7 cellular contexts compared by ENCODE assay signal in the genomic region with DNA sequence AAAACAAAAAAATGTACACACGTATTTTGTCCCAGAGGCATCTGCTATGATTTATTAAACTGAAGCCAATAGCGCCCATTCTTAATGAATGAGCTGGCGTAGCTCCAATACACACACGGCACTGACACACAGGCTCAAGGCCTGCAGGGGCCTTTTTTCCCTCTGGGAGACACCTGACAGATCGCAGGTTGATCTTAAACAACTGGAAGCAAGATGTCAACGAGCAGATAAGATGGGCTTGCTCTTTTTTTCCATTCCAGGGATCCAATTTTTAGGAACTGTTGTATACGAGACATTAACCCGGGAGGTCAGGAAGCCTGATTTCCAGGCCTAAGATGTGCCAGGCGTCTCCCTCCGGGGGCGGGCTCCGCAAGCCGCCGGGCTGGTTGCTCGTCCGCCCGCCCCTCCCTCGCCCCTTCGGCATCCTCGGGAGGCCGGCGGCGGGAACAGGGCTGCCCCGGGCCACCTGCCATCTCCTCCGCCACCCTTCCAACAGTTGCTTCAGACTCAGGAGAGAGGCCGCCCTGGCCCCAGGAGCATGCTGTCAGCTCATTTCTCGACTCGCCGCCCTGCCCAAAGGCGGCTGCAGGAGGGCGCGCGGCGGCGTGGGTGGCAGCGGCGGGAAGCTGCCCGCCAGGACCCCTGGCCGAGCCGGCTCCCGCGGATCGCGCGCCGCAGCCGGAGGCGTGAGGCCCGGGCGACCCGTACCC. TPM values are rescaled to one million over a fixed set of nuclear protein-coding genes. Genes with fewer than 3 reads are reported as not detected.
A peak's percentile ranks its signal among the peaks of the same experiment; 100 is the strongest.
DNase-seq lines count a peak whose midpoint lies in the region; ATAC-seq and TF ChIP-seq lines count a peak whose summit lies in the region.

No MANE protein-coding gene starts in this region.

- DNase-seq in NCI-H146 treated with DMSO at 0.1 percent for 48 hours (lab: John Stamatoyannopoulos, UW; ENCODE audit: unreplicated experiment) (peak; percentile 69), activated B cell treated with CpG ODN at 0.5 μM for 24 hours (no peak), dorsolateral prefrontal cortex (peak in 8 of 10 donors; percentile 12 to 49 (median 32)), mesenchymal stem cell (peak; percentile 24)
- peak; percentile 3 for DNase-seq in stimulated activated CD8-positive, alpha-beta memory T cell treated with anti-CD3 and anti-CD28 coated beads, Interleukin-7, amount 100 ng/mL, for 24 hours (ENCODE audit: low read depth)

- peaks cover 0 to 20% of the 10 kb centered on the region in 2 experiments for H3K36me3 ChIP-seq in mesenchymal stem cell (ENCODE audit: control insufficient read depth in 1 of 2, insufficient read depth in 2 of 2, low read depth in 1 of 2, low read length in 2 of 2)

- no peaks in the 10 kb centered on the region for H3K9me3 Mint-ChIP-seq in activated B cell treated with CpG ODN at 0.5 μM for 24 hours

- H3K23ac ChIP-seq in mesenchymal stem cell (ENCODE audit: low read length in 2 of 2), result no peak overlapping the region

- H3K27me3 ChIP-seq in dorsolateral prefrontal cortex, result no peaks in the 10 kb centered on the region
- H3K27me3 ChIP-seq in mesenchymal stem cell (ENCODE audit: control insufficient read depth in 1 of 2, insufficient read depth in 1 of 2, low read length in 2 of 2), result no peaks in the 10 kb centered on the region

- peaks cover 24% of the 10 kb centered on the region for H3K36me3 Mint-ChIP-seq in activated B cell treated with CpG ODN at 0.5 μM for 24 hours (ENCODE audit: low read depth)

- TF ChIP-seq CTCF in activated B cell treated with CpG ODN at 0.5 μM for 24 hours (IDR thresholded peaks at IDR 0.05) (no peak), dorsolateral prefrontal cortex (IDR thresholded peaks at IDR 0.05 in 54 of 56, conservative IDR thresholded peaks at IDR 0.05 in 2 of 56; ENCODE audit: low read depth in 1 of 56, partially characterized antibody in 56 of 56) (no peak)

- peak overlapping the region; percentile 57 for H3K9ac ChIP-seq in mesenchymal stem cell (ENCODE audit: low read length)

- H2BK5ac ChIP-seq in mesenchymal stem cell (ENCODE audit: low read depth, low read length, poor library complexity, severe bottlenecking), result no peak overlapping the region

- peaks cover 35% of the 10 kb centered on the region for H3K4me1 Mint-ChIP-seq in activated B cell treated with CpG ODN at 0.5 μM for 24 hours

- H3K4ac ChIP-seq in mesenchymal stem cell (ENCODE audit: low read depth in 1 of 2, low read length in 2 of 2), result peak overlapping the region in 1 of 2 experiments; percentile 37

- no peak overlapping the region for H4K8ac ChIP-seq in mesenchymal stem cell (ENCODE audit: low read length)

- H2AK5ac ChIP-seq in mesenchymal stem cell (ENCODE audit: low read length, severe bottlenecking), result no peak overlapping the region

- POLR2A ChIA-PET in activated B cell treated with CpG ODN at 0.5 μM for 24 hours (lab: Charles Lee), result interaction anchor here (0.9 to 3.0 kb wide), 8 partner anchors 7 to 360 kb away, joined by 3 to 21 read pairs (median 6); a partner anchor contains a TSS

- no peak overlapping the region for H4K91ac ChIP-seq in mesenchymal stem cell (ENCODE audit: low read length)

- TF ChIP-seq POLR2A in GM18505 (IDR thresholded peaks at IDR 0.05; ENCODE audit: borderline replicate concordance, extremely low read depth, insufficient read depth, insufficient read length), result no peak

- peak overlapping the region; percentile 99 for H3K27ac Mint-ChIP-seq in activated B cell treated with CpG ODN at 0.5 μM for 24 hours

- H2BK15ac ChIP-seq in mesenchymal stem cell (ENCODE audit: low read depth, poor library complexity, severe bottlenecking), result peak overlapping the region; percentile 39

- 7% methylated on average over 37 of the region's 51 CpGs for WGBS in mesenchymal stem cell

- CTCF ChIA-PET in activated B cell treated with CpG ODN at 0.5 μM for 24 hours (lab: Charles Lee), result interaction anchor here (2.1 kb wide), 1 partner anchor 61 kb away, joined by 13 read pairs; no protein-coding TSS in a partner anchor

- intact Hi-C loops in activated B cell treated with CpG ODN at 0.5 μM for 24 hours (cut with micrococcal nuclease) (loop anchor here (1.0 to 5.0 kb wide), 9 partner anchors 30 to 1496 kb away; a partner anchor contains a TSS), dorsolateral prefrontal cortex (cut with DNase I) (loop anchor here (5.0 to 10.0 kb wide), 4 partner anchors 113 to 357 kb away; a partner anchor contains a TSS)

- peak overlapping the region in 1 of 2 experiments; percentile 35 for H3K14ac ChIP-seq in mesenchymal stem cell (ENCODE audit: low read length in 2 of 2)

- peak overlapping the region; percentile 67 to 99 (median 87) for H3K4me3 ChIP-seq in dorsolateral prefrontal cortex
- peak overlapping the region; percentile 86 to 99 for H3K4me3 ChIP-seq in mesenchymal stem cell (ENCODE audit: insufficient read depth in 1 of 2, low read depth in 1 of 2, low read length in 2 of 2)

- H3K4me3 Mint-ChIP-seq in activated B cell treated with CpG ODN at 0.5 μM for 24 hours, result peak overlapping the region; percentile 96

- H3K4me1 ChIP-seq in mesenchymal stem cell (ENCODE audit: control insufficient read depth, insufficient read depth, low read depth, low read length), result peaks cover 2% of the 10 kb centered on the region

- H2AFZ ChIP-seq in mesenchymal stem cell (ENCODE audit: low read depth, low read length), result peak overlapping the region; percentile 84

- no peaks in the 10 kb centered on the region for H3K9me3 ChIP-seq in mesenchymal stem cell (ENCODE audit: control insufficient read depth, low read length)

- H2BK120ac ChIP-seq in mesenchymal stem cell (ENCODE audit: low read depth, low read length), result no peak overlapping the region

- peak overlapping the region in 1 of 2 experiments; percentile 29 for H3K18ac ChIP-seq in mesenchymal stem cell (ENCODE audit: low read depth in 1 of 2, low read length in 2 of 2)

- peak overlapping the region; percentile 90 for H3K4me2 ChIP-seq in mesenchymal stem cell (ENCODE audit: low read length, poor library complexity, severe bottlenecking)

- ATAC-seq in GM18505 (IDR thresholded peaks at IDR 0.05; ENCODE audit: unreplicated experiment) (peak; percentile 13), HG02763 (IDR thresholded peaks at IDR 0.05; ENCODE audit: unreplicated experiment) (peak; percentile 5), activated B cell treated with CpG ODN at 0.5 μM for 24 hours (ENCODE audit: low read depth) (no peak)

- H3K27ac ChIP-seq in dorsolateral prefrontal cortex, result peak overlapping the region in 50 of 59 donors; percentile 0 to 89 (median 70)
- H3K27ac ChIP-seq in mesenchymal stem cell (ENCODE audit: low read length, poor library complexity, severe bottlenecking), result no peak overlapping the region

- H2BK12ac ChIP-seq in mesenchymal stem cell (ENCODE audit: low read length in 2 of 2), result no peak overlapping the region

- H3K79me1 ChIP-seq in mesenchymal stem cell (replicated peaks; ENCODE audit: low read length, poor library complexity, severe bottlenecking), result peaks cover 27% of the 10 kb centered on the region

- H3K27me3 Mint-ChIP-seq in activated B cell treated with CpG ODN at 0.5 μM for 24 hours, result no peaks in the 10 kb centered on the region

RNA-seq across cellular contexts. Expression of a gene that starts 0.7 kb away (rescaled TPM):
- total RNA-seq in activated B cell treated with CpG ODN at 0.5 μM for 24 hours (30.9 and 35.4 TPM in 2 replicates), dorsolateral prefrontal cortex (10 to 100 TPM; 15.5 to 38.2 (median 26.9) TPM)
- 7.8 TPM for polyA plus RNA-seq in mesenchymal stem cell (2013, experiment 1 of 2)
- polyA plus RNA-seq in mesenchymal stem cell (2013, experiment 2 of 2), result 8.1 TPM

RNA-seq across cellular contexts. Expression of a gene that starts 1.0 kb away (rescaled TPM):
- 13.1 and 13.7 TPM in 2 replicates for total RNA-seq in activated B cell treated with CpG ODN at 0.5 μM for 24 hours
- total RNA-seq in dorsolateral prefrontal cortex, result 10 to 100 TPM; 13.5 to 33.0 (median 23.5) TPM
- polyA plus RNA-seq in mesenchymal stem cell (2013, experiment 1 of 2), result 20.5 TPM
- polyA plus RNA-seq in mesenchymal stem cell (2013, experiment 2 of 2), result 21.3 TPM
